In the genomic region with DNA sequence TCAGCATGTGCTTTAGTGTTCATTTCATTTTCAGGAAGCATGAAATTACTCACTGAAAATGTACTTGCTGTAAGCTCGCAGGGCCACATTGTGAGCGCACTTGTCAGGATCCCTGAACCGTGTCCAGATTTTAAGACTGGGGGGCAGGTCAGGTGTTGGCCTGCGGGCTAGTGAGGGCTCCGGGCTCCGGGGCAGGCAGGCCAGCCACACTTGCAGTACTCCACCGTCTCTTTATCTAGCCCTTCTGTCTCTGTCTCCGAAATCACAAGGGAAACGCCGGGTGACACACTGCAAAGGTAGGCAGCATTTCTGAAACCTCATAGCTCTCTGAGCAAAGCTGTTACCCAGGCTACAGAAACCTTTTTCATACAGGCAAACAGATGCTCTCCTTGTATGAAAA, we compare ENCODE assay signal across 22 cellular contexts.
DNase-seq lines count a peak whose midpoint lies in the region; ATAC-seq and TF ChIP-seq lines count a peak whose summit lies in the region.
"Had no signal": no experiment of that assay in that cellular context is flagged by ENCODE, and none has a peak within 500 bp of the region (broad histone marks: within the 10 kb centered on the region; RNA-seq: fewer than 3 reads in every experiment).

No MANE protein-coding gene starts in this region.

- no peaks in the 10 kb centered on the region for H4K20me1 ChIP-seq in OCI-LY3 (ENCODE audit: insufficient read depth, low read length)

- H3K36me3 ChIP-seq in OCI-LY3 (replicated peaks; ENCODE audit: low read depth, low read length): peaks cover 12% of the 10 kb centered on the region

- H3K27me3 ChIP-seq in OCI-LY3 (ENCODE audit: low read depth, low read length): no peaks in the 10 kb centered on the region
- H3K27me3 ChIP-seq: esophagus muscularis mucosa, sigmoid colon had no signal

- H2AFZ ChIP-seq in OCI-LY3 (ENCODE audit: low read depth, low read length): no peak overlapping the region

- no peak for TF ChIP-seq CTCF in OCI-LY3 (IDR thresholded peaks at IDR 0.05; ENCODE audit: low read depth, low read length)

- no peaks in the 10 kb centered on the region for H3K79me2 ChIP-seq in OCI-LY3 (ENCODE audit: low read length)

- peak overlapping the region; percentile 72 for H3K27ac ChIP-seq in OCI-LY3 (ENCODE audit: low read length)
- H3K27ac ChIP-seq: esophagus muscularis mucosa, lower lobe of right lung, RWPE1, sigmoid colon had no signal

- H3K4me1 ChIP-seq in OCI-LY3 (ENCODE audit: low read length): peaks cover 30% of the 10 kb centered on the region
- H3K4me1 ChIP-seq: esophagus muscularis mucosa, lower lobe of right lung, sigmoid colon had no signal

- DNase-seq in renal cortical epithelial cell (ENCODE audit: low read depth): peak; percentile 26
- DNase-seq in NCI-H2081 treated with DMSO at 0.1 percent for 48 hours (lab: John Stamatoyannopoulos, UW): no peak
- no peak for DNase-seq in stimulated activated CD4-positive, alpha-beta T cell treated with anti-CD3 and anti-CD28 coated beads, Interleukin-15, amount 100 ng/mL, for 24 hours
- DNase-seq in NCI-H774 (lab: John Stamatoyannopoulos, UW): no peak
- DNase-seq: activated CD4-positive, alpha-beta T cell treated with anti-CD3 and anti-CD28 coated beads, Interleukin-2, amount 10 ng/mL, durations not matched to agents 7 days and 5 days; activated CD8-positive, alpha-beta memory T cell treated with anti-CD3 and anti-CD28 coated beads, Interleukin-2, amount 10 ng/mL, durations not matched to agents 7 days and 5 days; activated naive CD8-positive, alpha-beta T cell treated with anti-CD3 and anti-CD28 coated beads for 36 hours; CD4-positive, CD25-positive, alpha-beta regulatory T cell; DMS 273 treated with DMSO at 0.1 percent for 48 hours; lower lobe of right lung; mucosa of descending colon; NCI-H1417 treated with DMSO at 0.1 percent for 48 hours; NCI-H524 treated with DMSO at 0.1 percent for 48 hours; posterior cingulate gyrus; sigmoid colon; SK-N-SH had no signal

- no peaks in the 10 kb centered on the region for H3K9me3 ChIP-seq in OCI-LY3 (ENCODE audit: insufficient read depth, low read length)
- H3K9me3 ChIP-seq: esophagus muscularis mucosa, lower lobe of right lung, mucosa of descending colon, sigmoid colon, SK-N-SH had no signal

- peak overlapping the region; percentile 85 for H3K4me2 ChIP-seq in OCI-LY3 (ENCODE audit: low read length)
- H3K4me2 ChIP-seq: SK-N-SH had no signal

- ATAC-seq in GM18867 (IDR thresholded peaks at IDR 0.05; ENCODE audit: unreplicated experiment): peak; percentile 62
- ATAC-seq in HG02852 (IDR thresholded peaks at IDR 0.05; ENCODE audit: unreplicated experiment): peak; percentile 75
- ATAC-seq: activated CD8-positive, alpha-beta memory T cell treated with anti-CD3 and anti-CD28 coated beads, Interleukin-2, amount 10 ng/mL, durations not matched to agents 7 days and 5 days; HCT116; lower lobe of right lung; mucosa of descending colon had no signal

- peak overlapping the region; percentile 66 for H3K4me3 ChIP-seq in OCI-LY3 (ENCODE audit: low read length)
- H3K4me3 ChIP-seq: esophagus muscularis mucosa, lower lobe of right lung, mucosa of descending colon, sigmoid colon had no signal

- peak overlapping the region; percentile 39 for H3K9ac ChIP-seq in OCI-LY3 (ENCODE audit: low read length)
- H3K9ac ChIP-seq: SK-N-SH had no signal
